13 cellular contexts compared by ENCODE assay signal in the genomic region with DNA sequence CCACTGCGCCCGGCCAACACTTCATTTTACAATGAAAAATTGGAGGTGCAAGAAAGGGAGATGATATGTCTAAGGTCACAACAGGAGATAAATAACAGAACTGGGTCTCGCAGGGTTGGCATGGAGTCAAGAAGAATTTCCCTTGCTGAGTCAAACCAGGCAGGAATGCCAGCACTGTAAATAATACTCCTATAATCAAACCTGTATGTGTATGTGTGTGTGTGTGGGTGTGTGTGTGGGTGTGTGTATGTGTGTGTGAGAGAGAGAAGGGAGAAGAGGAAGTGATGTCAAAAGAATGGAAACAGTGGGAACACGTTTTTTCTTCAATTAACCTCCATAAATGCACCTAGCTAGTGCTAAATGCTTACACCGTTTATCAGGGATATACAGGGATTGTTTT.
DNase-seq lines count a peak whose midpoint lies in the region; ATAC-seq, FAIRE-seq and TF ChIP-seq lines count a peak whose summit lies in the region.
"Had no signal": no experiment of that assay in that cellular context is flagged by ENCODE, and none has a peak within 500 bp of the region (broad histone marks: within the 10 kb centered on the region; RNA-seq: fewer than 3 reads in every experiment).

No MANE protein-coding gene starts in this region.

- ATAC-seq in activated CD8-positive, alpha-beta T cell treated with anti-CD3 and anti-CD28 coated beads for 36 hours, result no peak
- ATAC-seq in activated CD8-positive, alpha-beta T cell treated with anti-CD3 and anti-CD28 coated beads, Interleukin-2, amount 10 ng/mL, durations not matched to agents 7 days and 5 days, result no peak
- no peak for ATAC-seq in GM21786 (IDR thresholded peaks at IDR 0.05; ENCODE audit: unreplicated experiment)
- no peak for ATAC-seq in GM19023 (IDR thresholded peaks at IDR 0.05; ENCODE audit: unreplicated experiment)
- ATAC-seq: left ventricle myocardium superior had no signal

- H3K36me3 ChIP-seq in H1 (ENCODE audit: control insufficient read depth in 2 of 4, insufficient read depth in 4 of 4, low read length in 3 of 4) (no peaks in the 10 kb centered on the region), sigmoid colon (no peaks in the 10 kb centered on the region)

- H3K4me3 ChIP-seq in H1 (ENCODE audit: extremely low read depth in 1 of 4, insufficient read depth in 2 of 4, low read depth in 3 of 4, low read length in 4 of 4) (no peak overlapping the region), sigmoid colon (no peak overlapping the region)
- H3K4me3 ChIP-seq: spleen had no signal

- H4K91ac ChIP-seq in H1 (replicated peaks; ENCODE audit: insufficient read length, low read length), result no peak overlapping the region

- no peak overlapping the region for H2AFZ ChIP-seq in H1 (ENCODE audit: low read length)

- TF ChIP-seq EP300 in H1 (IDR thresholded peaks at IDR 0.05; ENCODE audit: borderline replicate concordance in 1 of 2, low read depth in 2 of 2, low read length in 2 of 2), result no peak
- no peak for TF ChIP-seq EP300 in sigmoid colon (IDR thresholded peaks at IDR 0.05)

- H4K20me1 ChIP-seq in H1 (replicated peaks in 1 of 2; ENCODE audit: control insufficient read depth in 1 of 2, insufficient read depth in 2 of 2, low read length in 2 of 2), result peaks cover 0 to 1% of the 10 kb centered on the region in 2 experiments

- no peak overlapping the region for H2AK5ac ChIP-seq in H1 (ENCODE audit: low read depth, low read length)

- 77% methylated on average over 5 of the region's 5 CpGs; no CpG with 5 or more reads in 1 of the 2 experiments for whole genome bisulfite sequencing in H1 (ENCODE audit: extremely low coverage in 1 of 2, insufficient coverage in 1 of 2, insufficient read length in 1 of 2, insufficient replicate concordance in 2 of 2, low coverage in 1 of 2, low lambda C conversion rate in 2 of 2, missing lambda C conversion rate in 1 of 2), 2 experiments
- WGBS in sigmoid colon, 2 donors, result 40 to 64% methylated on average over 5 of the region's 5 CpGs

- no peak for FAIRE-seq in H1 (lab: Jason Lieb, UNC)

- peak overlapping the region; percentile 4 for H3K56ac ChIP-seq in H1 (replicated peaks; ENCODE audit: insufficient read length, low read depth, low read length)

- no peaks in the 10 kb centered on the region for H3K79me2 ChIP-seq in H1 (ENCODE audit: control insufficient read depth in 1 of 2, insufficient read depth in 2 of 2, low read length in 2 of 2)

- POLR2A ChIA-PET in activated CD8-positive, alpha-beta T cell treated with anti-CD3 and anti-CD28 coated beads for 36 hours (lab: Charles Lee), result interaction anchor here (0.7 kb wide), 1 partner anchor 72 kb away, joined by 3 read pairs; no protein-coding TSS in a partner anchor
- POLR2A ChIA-PET in activated CD8-positive, alpha-beta T cell treated with anti-CD3 and anti-CD28 coated beads, Interleukin-2, amount 10 ng/mL, durations not matched to agents 7 days and 5 days (lab: Charles Lee), result interaction anchor here (0.6 kb wide), 1 partner anchor 164 kb away, joined by 3 read pairs; no protein-coding TSS in a partner anchor
- POLR2A ChIA-PET in H1 (lab: Charles Lee; ENCODE audit: partially characterized antibody), result interaction anchor here (4.0 kb wide), 1 partner anchor 71 kb away, joined by 22 read pairs; the partner anchor contains the start of genes ERP29 and TMEM116

- no peaks in the 10 kb centered on the region for H3K9me3 ChIP-seq in H1 (ENCODE audit: insufficient read depth in 2 of 2, low read depth in 1 of 2, low read length in 1 of 2)
- H3K9me3 ChIP-seq in sigmoid colon, result no peaks in the 10 kb centered on the region
- H3K9me3 ChIP-seq: spleen had no signal

- H3K23me2 ChIP-seq in H1 (ENCODE audit: low read depth, low read length), result peaks cover 2% of the 10 kb centered on the region; the same call in 1 of the 2 replicates

- H2BK12ac ChIP-seq in H1 (ENCODE audit: low read depth, low read length), result no peak overlapping the region

- no peak for TF ChIP-seq POLR2A in H1 (IDR thresholded peaks at IDR 0.05; ENCODE audit: control extremely low read depth in 1 of 2, low read depth in 2 of 2, low read length in 2 of 2)
- no peak for TF ChIP-seq POLR2A in sigmoid colon (IDR thresholded peaks at IDR 0.05)

- no peak overlapping the region for H3K4me3 Mint-ChIP-seq in activated CD8-positive, alpha-beta T cell treated with anti-CD3 and anti-CD28 coated beads for 36 hours
- no peak overlapping the region for H3K4me3 Mint-ChIP-seq in activated CD8-positive, alpha-beta T cell treated with anti-CD3 and anti-CD28 coated beads, Interleukin-2, amount 10 ng/mL, durations not matched to agents 7 days and 5 days
- H3K4me3 Mint-ChIP-seq: CD4-positive, alpha-beta memory T cell had no signal

- H3K9me3 Mint-ChIP-seq in activated CD8-positive, alpha-beta T cell treated with anti-CD3 and anti-CD28 coated beads for 36 hours, result no peaks in the 10 kb centered on the region
- no peaks in the 10 kb centered on the region for H3K9me3 Mint-ChIP-seq in activated CD8-positive, alpha-beta T cell treated with anti-CD3 and anti-CD28 coated beads, Interleukin-2, amount 10 ng/mL, durations not matched to agents 7 days and 5 days (ENCODE audit: insufficient read depth)
- H3K9me3 Mint-ChIP-seq: CD4-positive, alpha-beta memory T cell had no signal

- no peak overlapping the region for H4K8ac ChIP-seq in H1 (ENCODE audit: extremely low read depth, insufficient read depth, low read length)

- no peak overlapping the region for H3K4ac ChIP-seq in H1 (replicated peaks; ENCODE audit: insufficient read length, low read depth, low read length)

- no peak overlapping the region for H3K9ac ChIP-seq in H1 (replicated peaks in 1 of 4; ENCODE audit: extremely low read depth in 1 of 4, low read depth in 3 of 4, low read length in 3 of 4)
- H3K9ac ChIP-seq: KMS-11 had no signal

- H3K4me1 ChIP-seq in H1 (replicated peaks in 1 of 4; ENCODE audit: control insufficient read depth in 3 of 4, insufficient read depth in 4 of 4, low read length in 3 of 4) (no peaks in the 10 kb centered on the region), sigmoid colon (peaks cover 0 to 19% (median 14%) of the 10 kb centered on the region in 4 donors)

- intact Hi-C loops in activated CD8-positive, alpha-beta T cell treated with anti-CD3 and anti-CD28 coated beads for 36 hours (cut with micrococcal nuclease), result loop anchor here (10.0 kb wide), 1 partner anchor 442 kb away; the partner anchor contains the start of gene HECTD4
- intact Hi-C loops in sigmoid colon (cut with DNase I), result loop anchor here (10.0 kb wide), 1 partner anchor 222 kb away; no protein-coding TSS in a partner anchor

- no peaks in the 10 kb centered on the region for H3K27me3 ChIP-seq in H1 (replicated peaks in 1 of 4; ENCODE audit: control insufficient read depth in 3 of 4, extremely low read depth in 1 of 4, insufficient read depth in 3 of 4, low read length in 3 of 4)
- no peaks in the 10 kb centered on the region for H3K27me3 ChIP-seq in sigmoid colon
- H3K27me3 ChIP-seq: spleen had no signal

- H4K5ac ChIP-seq in H1 (ENCODE audit: insufficient read length, low read depth, low read length), result no peak overlapping the region

- no peaks in the 10 kb centered on the region for H3K27me3 Mint-ChIP-seq in activated CD8-positive, alpha-beta T cell treated with anti-CD3 and anti-CD28 coated beads for 36 hours
- no peaks in the 10 kb centered on the region for H3K27me3 Mint-ChIP-seq in activated CD8-positive, alpha-beta T cell treated with anti-CD3 and anti-CD28 coated beads, Interleukin-2, amount 10 ng/mL, durations not matched to agents 7 days and 5 days (ENCODE audit: low read depth)
- H3K27me3 Mint-ChIP-seq: CD4-positive, alpha-beta memory T cell had no signal

- TF ChIP-seq RAD21 in H1 (IDR thresholded peaks at IDR 0.05 in 1 of 2, conservative IDR thresholded peaks at IDR 0.05 in 1 of 2; ENCODE audit: low read depth in 2 of 2, low read length in 2 of 2), result no peak

- no peak for TF ChIP-seq CTCF in activated CD8-positive, alpha-beta T cell treated with anti-CD3 and anti-CD28 coated beads for 36 hours (IDR thresholded peaks at IDR 0.05)
- no peak for TF ChIP-seq CTCF in H1 (IDR thresholded peaks at IDR 0.05; ENCODE audit: control extremely low read depth in 1 of 3, insufficient read depth in 1 of 3, low read depth in 1 of 3, low read length in 3 of 3)
- no peak for TF ChIP-seq CTCF in sigmoid colon (IDR thresholded peaks at IDR 0.05)

- CTCF ChIA-PET in activated CD8-positive, alpha-beta T cell treated with anti-CD3 and anti-CD28 coated beads for 36 hours (lab: Charles Lee), result interaction anchor here (0.5 kb wide), 1 partner anchor 430 kb away, joined by 3 read pairs; no protein-coding TSS in a partner anchor
- CTCF ChIA-PET in activated CD8-positive, alpha-beta T cell treated with anti-CD3 and anti-CD28 coated beads, Interleukin-2, amount 10 ng/mL, durations not matched to agents 7 days and 5 days (lab: Charles Lee), result interaction anchor here (1.5 to 4.6 kb wide), 2 partner anchors 22 to 72 kb away, joined by 3 to 63 read pairs; partner anchors contain the start of genes ERP29 and TMEM116
- CTCF ChIA-PET in H1 (lab: Charles Lee; ENCODE audit: partially characterized antibody), result interaction anchor here (0.6 to 4.4 kb wide), 4 partner anchors 67 to 502 kb away, joined by 4 to 21 read pairs (median 11); partner anchors contain the start of genes ERP29 and TMEM116

- H3K36me3 Mint-ChIP-seq in activated CD8-positive, alpha-beta T cell treated with anti-CD3 and anti-CD28 coated beads for 36 hours (ENCODE audit: low read depth), result no peaks in the 10 kb centered on the region
- no peaks in the 10 kb centered on the region for H3K36me3 Mint-ChIP-seq in activated CD8-positive, alpha-beta T cell treated with anti-CD3 and anti-CD28 coated beads, Interleukin-2, amount 10 ng/mL, durations not matched to agents 7 days and 5 days (ENCODE audit: low read depth)

- H3K4me2 ChIP-seq in H1 (ENCODE audit: insufficient read depth in 1 of 2, low read depth in 2 of 2, low read length in 2 of 2), result no peak overlapping the region
- H3K4me2 ChIP-seq: KMS-11 had no signal

- no peak overlapping the region for H2BK20ac ChIP-seq in H1 (ENCODE audit: low read length)

- peaks cover 15% of the 10 kb centered on the region for H3K4me1 Mint-ChIP-seq in activated CD8-positive, alpha-beta T cell treated with anti-CD3 and anti-CD28 coated beads for 36 hours (ENCODE audit: low read depth)
- peaks cover 14% of the 10 kb centered on the region for H3K4me1 Mint-ChIP-seq in activated CD8-positive, alpha-beta T cell treated with anti-CD3 and anti-CD28 coated beads, Interleukin-2, amount 10 ng/mL, durations not matched to agents 7 days and 5 days (ENCODE audit: low read depth)

- H2BK120ac ChIP-seq in H1 (replicated peaks; ENCODE audit: low read depth, low read length), result no peak overlapping the region

- no peak overlapping the region for H3K18ac ChIP-seq in H1 (ENCODE audit: extremely low read depth, low read length)

- peak; percentile 11 for DNase-seq in activated CD8-positive, alpha-beta T cell treated with anti-CD3 and anti-CD28 coated beads for 36 hours
- no peak for DNase-seq in activated CD8-positive, alpha-beta T cell treated with anti-CD3 and anti-CD28 coated beads, Interleukin-2, amount 10 ng/mL, durations not matched to agents 7 days and 5 days
- DNase-seq in NCI-H226 (peak; percentile 81), H1 (ENCODE audit: low read depth in 1 of 2, low spot score in 2 of 2) (no peak), sigmoid colon (no peak), NCI-H526 treated with DMSO at 0.1 percent for 48 hours (lab: John Stamatoyannopoulos, UW) (no peak)
- DNase-seq: activated CD8-positive, alpha-beta memory T cell treated with anti-CD3 and anti-CD28 coated beads for 24 hours; CD4-positive, alpha-beta memory T cell; left ventricle myocardium superior; spleen had no signal

- H3K27ac Mint-ChIP-seq in activated CD8-positive, alpha-beta T cell treated with anti-CD3 and anti-CD28 coated beads for 36 hours, result peak overlapping the region; percentile 21
- no peak overlapping the region for H3K27ac Mint-ChIP-seq in activated CD8-positive, alpha-beta T cell treated with anti-CD3 and anti-CD28 coated beads, Interleukin-2, amount 10 ng/mL, durations not matched to agents 7 days and 5 days

- no peak overlapping the region for H2BK15ac ChIP-seq in H1 (ENCODE audit: low read length)

- no peaks in the 10 kb centered on the region for H3K79me1 ChIP-seq in H1 (ENCODE audit: low read depth, low read length)

- no peak overlapping the region for H3K27ac ChIP-seq in H1 (ENCODE audit: low read depth, low read length)
- peak overlapping the region in 3 of 4 donors; percentile 3 to 50 (median 43) for H3K27ac ChIP-seq in sigmoid colon
- H3K27ac ChIP-seq: KMS-11, spleen had no signal

- H3K23ac ChIP-seq in H1 (ENCODE audit: insufficient read length), result no peak overlapping the region

- H2BK5ac ChIP-seq in H1 (ENCODE audit: low read depth, low read length), result no peak overlapping the region

- H3K14ac ChIP-seq in H1 (ENCODE audit: insufficient read length), result no peak overlapping the region

Comparison
In these comparisons a context has a peak if more than half of its experiments do, and no peak if none do; other contexts are left out.
1. DNase-seq: peak in activated CD8-positive, alpha-beta T cell treated with anti-CD3 and anti-CD28 coated beads for 36 hours (single experiment) and NCI-H226 (single experiment); none in activated CD8-positive, alpha-beta T cell treated with anti-CD3 and anti-CD28 coated beads, Interleukin-2, amount 10 ng/mL, durations not matched to agents 7 days and 5 days (single experiment), H1 (0 of 2), sigmoid colon (single experiment) and NCI-H526 treated with DMSO at 0.1 percent for 48 hours (single experiment).